2 cellular contexts compared by ENCODE assay signal in the genomic region with DNA sequence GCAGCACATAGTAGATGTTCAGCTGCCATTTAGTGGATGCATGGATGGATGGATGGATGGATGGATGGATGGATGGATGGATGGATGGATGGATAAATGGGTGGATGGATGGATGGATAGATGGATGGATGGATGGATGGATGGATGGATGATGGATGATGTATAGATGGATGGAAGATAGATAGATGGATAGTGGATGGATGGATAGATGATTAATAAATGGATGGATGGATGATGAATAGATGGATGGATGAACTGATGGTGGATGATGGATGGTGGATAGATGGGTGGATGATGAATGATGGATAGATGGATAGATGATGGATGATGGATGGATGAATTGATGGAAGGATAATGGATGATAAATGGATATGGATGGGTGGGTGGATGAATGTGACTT.
TF ChIP-seq lines count a peak whose summit lies in the region.

No MANE protein-coding gene starts in this region.

TF ChIP-seq in HEK293T, 16 proteins besides CTCF, POLR2A, EP300 and RAD21 (continued from another document):
- TF ChIP-seq, protein P1, sequence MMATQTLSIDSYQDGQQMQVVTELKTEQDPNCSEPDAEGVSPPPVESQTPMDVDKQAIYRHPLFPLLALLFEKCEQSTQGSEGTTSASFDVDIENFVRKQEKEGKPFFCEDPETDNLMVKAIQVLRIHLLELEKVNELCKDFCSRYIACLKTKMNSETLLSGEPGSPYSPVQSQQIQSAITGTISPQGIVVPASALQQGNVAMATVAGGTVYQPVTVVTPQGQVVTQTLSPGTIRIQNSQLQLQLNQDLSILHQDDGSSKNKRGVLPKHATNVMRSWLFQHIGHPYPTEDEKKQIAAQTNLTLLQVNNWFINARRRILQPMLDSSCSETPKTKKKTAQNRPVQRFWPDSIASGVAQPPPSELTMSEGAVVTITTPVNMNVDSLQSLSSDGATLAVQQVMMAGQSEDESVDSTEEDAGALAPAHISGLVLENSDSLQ (IDR thresholded peaks at IDR 0.05): peak; percentile 23; the same call in 1 of the 2 replicates

TF ChIP-seq in H1, 55 proteins besides CTCF, POLR2A, EP300 and RAD21 (continued from another document):
- TF ChIP-seq, protein P2, sequence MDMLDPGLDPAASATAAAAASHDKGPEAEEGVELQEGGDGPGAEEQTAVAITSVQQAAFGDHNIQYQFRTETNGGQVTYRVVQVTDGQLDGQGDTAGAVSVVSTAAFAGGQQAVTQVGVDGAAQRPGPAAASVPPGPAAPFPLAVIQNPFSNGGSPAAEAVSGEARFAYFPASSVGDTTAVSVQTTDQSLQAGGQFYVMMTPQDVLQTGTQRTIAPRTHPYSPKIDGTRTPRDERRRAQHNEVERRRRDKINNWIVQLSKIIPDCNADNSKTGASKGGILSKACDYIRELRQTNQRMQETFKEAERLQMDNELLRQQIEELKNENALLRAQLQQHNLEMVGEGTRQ (IDR thresholded peaks at IDR 0.05; ENCODE audit: low read length): no peak
TF ChIP-seq in H1: peak in this region for 0.
